Comparison of ENCODE assay signal across 17 cellular contexts in the genomic region with DNA sequence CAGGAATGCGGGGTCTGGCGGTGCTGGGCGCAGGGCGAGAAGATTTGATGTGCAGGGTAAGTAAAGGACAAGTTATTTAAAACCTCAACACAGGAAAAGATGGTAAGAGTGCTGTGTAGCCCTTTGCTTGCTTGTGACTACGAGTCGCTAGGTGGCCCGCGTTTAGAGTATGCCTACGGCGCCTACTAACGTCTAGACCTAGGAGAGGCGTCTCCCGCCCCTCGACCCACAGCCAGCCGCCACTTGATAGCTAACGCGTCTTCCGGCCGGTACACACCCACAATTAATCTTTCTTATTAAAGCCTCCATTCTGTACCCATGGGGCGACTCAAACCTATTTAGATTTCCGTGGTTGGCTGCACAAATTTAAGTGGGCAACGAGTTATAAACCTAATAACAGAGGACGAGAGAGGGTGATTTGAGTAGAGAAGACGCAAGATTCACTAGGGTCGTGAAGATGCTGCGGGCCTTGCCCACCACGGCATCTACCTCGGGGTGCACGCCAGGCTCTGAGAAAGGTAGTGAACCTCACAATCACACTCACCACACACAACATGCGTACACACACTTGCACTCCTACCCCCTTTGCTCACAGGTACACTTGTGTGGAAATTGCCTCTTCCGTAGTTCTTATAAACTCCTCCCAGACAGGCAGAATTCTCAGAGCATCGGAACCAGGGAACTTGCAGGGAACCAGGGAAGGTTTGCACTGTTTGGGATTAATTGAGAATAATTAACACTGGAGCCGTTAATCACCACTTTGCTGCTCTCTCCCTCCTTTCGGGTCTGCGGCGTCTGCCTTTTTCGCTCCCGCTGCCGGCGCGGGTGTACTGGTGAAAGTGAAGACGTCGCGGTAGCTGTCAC. TPM values are rescaled to one million over a fixed set of nuclear protein-coding genes. Genes with fewer than 3 reads are reported as not detected.
A peak's percentile ranks its signal among the peaks of the same experiment; 100 is the strongest.
DNase-seq lines count a peak whose midpoint lies in the region; ATAC-seq and TF ChIP-seq lines count a peak whose summit lies in the region.
"Had no signal": no experiment of that assay in that cellular context is flagged by ENCODE, and none has a peak within 500 bp of the region (broad histone marks: within the 10 kb centered on the region; RNA-seq: fewer than 3 reads in every experiment).

No MANE protein-coding gene starts in this region.

- H3K4me1 Mint-ChIP-seq in CD4-positive, CD25-positive, alpha-beta regulatory T cell, result peaks cover 2 to 18% (median 5%) of the 10 kb centered on the region in 4 donors

- no peak overlapping the region for H3K4me3 ChIP-seq in CD4-positive, CD25-positive, alpha-beta regulatory T cell (ENCODE audit: low read depth, low read length)
- H3K4me3 ChIP-seq in H7 (ENCODE audit: insufficient read depth, low read depth, low read length) (no peak overlapping the region), astrocyte of the spinal cord (ENCODE audit: low read depth, low read length) (peak overlapping the region; percentile 18)

- TF ChIP-seq CTCF in astrocyte of the spinal cord (IDR thresholded peaks at IDR 0.05; ENCODE audit: low read depth, low read length), result no peak

- peaks cover 65% of the 10 kb centered on the region for H3K27me3 ChIP-seq in CD4-positive, CD25-positive, alpha-beta regulatory T cell (ENCODE audit: control insufficient read depth, insufficient read depth, low read length)
- H3K27me3 ChIP-seq in H7 (ENCODE audit: control insufficient read depth, insufficient read depth, low read length), result peaks cover 38% of the 10 kb centered on the region; the same call in 1 of the 2 replicates

- peaks cover 2 to 47% (median 7%) of the 10 kb centered on the region in 7 donors for H3K9me3 Mint-ChIP-seq in CD4-positive, CD25-positive, alpha-beta regulatory T cell

- ATAC-seq in CD4-positive, CD25-positive, alpha-beta regulatory T cell (ENCODE audit: low read depth in 2 of 2), result no peak
- ATAC-seq in GM19452 (IDR thresholded peaks at IDR 0.05; ENCODE audit: unreplicated experiment), result no peak
- no peak for ATAC-seq in GM18909 (IDR thresholded peaks at IDR 0.05; ENCODE audit: poor library complexity, unreplicated experiment)
- ATAC-seq: activated T-cell treated with anti-CD3 and anti-CD28 coated beads, Interleukin-2, amount 50 U/mL, for 4 hours; gastrocnemius medialis; HepG2 had no signal

- H3K4me1 ChIP-seq in CD4-positive, CD25-positive, alpha-beta regulatory T cell (ENCODE audit: control insufficient read depth, insufficient read depth, low read length, poor library complexity, severe bottlenecking), result peaks cover 11% of the 10 kb centered on the region

- peak overlapping the region in 1 of 3 donors; percentile 30 for H3K27ac Mint-ChIP-seq in CD4-positive, CD25-positive, alpha-beta regulatory T cell

- H3K27ac ChIP-seq in CD4-positive, CD25-positive, alpha-beta regulatory T cell (ENCODE audit: insufficient read depth, low read length, poor library complexity, severe bottlenecking), result no peak overlapping the region
- H3K27ac ChIP-seq: gastrocnemius medialis had no signal

- peaks cover 100% of the 10 kb centered on the region for H3K27me3 Mint-ChIP-seq in CD4-positive, CD25-positive, alpha-beta regulatory T cell

- H3K4me3 Mint-ChIP-seq in CD4-positive, CD25-positive, alpha-beta regulatory T cell, result peak overlapping the region in 3 of 4 donors; percentile 1 to 38 (median 19)
- H3K4me3 Mint-ChIP-seq: activated T-cell treated with anti-CD3 and anti-CD28 coated beads, Interleukin-2, amount 50 U/mL, for 4 hours had no signal

- DNase-seq in CD4-positive, CD25-positive, alpha-beta regulatory T cell, result no peak
- DNase-seq in H7, result peak; percentile 61
- peak; percentile 48 for DNase-seq in astrocyte of the spinal cord (ENCODE audit: low read depth, low spot score)
- DNase-seq in left kidney (ENCODE audit: low read depth, low spot score), result peak; percentile 45
- DNase-seq in NK-92 (lab: John Stamatoyannopoulos, UW; ENCODE audit: unreplicated experiment), result no peak
- no peak for DNase-seq in iPS-NIHi11 (ENCODE audit: low spot score)
- DNase-seq: activated CD4-positive, CD25-positive, alpha-beta regulatory T cell; activated T-cell treated with anti-CD3 and anti-CD28 coated beads, Interleukin-2, amount 50 U/mL, for 4 hours; DMS 273 treated with DMSO at 0.1 percent for 48 hours; gastrocnemius medialis; HCEC 1CT; NCI-H2081; occipital lobe; small intestine had no signal

- in situ Hi-C loops in astrocyte of the spinal cord (cut with HindIII; ENCODE audit: low sequenced_read_pairs), result no loop called here

- H3K36me3 Mint-ChIP-seq in CD4-positive, CD25-positive, alpha-beta regulatory T cell, result peaks cover 4% of the 10 kb centered on the region

- peaks cover 8 to 31% of the 10 kb centered on the region in 2 experiments for H3K9me3 ChIP-seq in CD4-positive, CD25-positive, alpha-beta regulatory T cell (ENCODE audit: control insufficient read depth in 2 of 2, low read length in 2 of 2)
- H3K9me3 ChIP-seq: gastrocnemius medialis had no signal

- H3K36me3 ChIP-seq in CD4-positive, CD25-positive, alpha-beta regulatory T cell (ENCODE audit: control insufficient read depth, insufficient read depth, low read length), result no peaks in the 10 kb centered on the region
- peaks cover 1% of the 10 kb centered on the region; the same call in 1 of the 2 replicates for H3K36me3 ChIP-seq in H7 (replicated peaks; ENCODE audit: control insufficient read depth, insufficient read depth, low read length)
- H3K36me3 ChIP-seq: gastrocnemius medialis had no signal

RNA-seq across cellular contexts. Expression of a gene that starts 12.1 kb away (rescaled TPM):
- total RNA-seq in CD4-positive, CD25-positive, alpha-beta regulatory T cell, result not detected
- polyA plus RNA-seq in CD4-positive, CD25-positive, alpha-beta regulatory T cell, result not detected
- 233 and 264 TPM in 2 replicates for total RNA-seq in H7 (2014; rRNA removed; shearing (Covaris generic))
- total RNA-seq: HepG2 had no signal
- polyA plus RNA-seq: HepG2 had no signal

Comparison
In these comparisons a context has a peak if more than half of its experiments do, and no peak if none do; other contexts are left out.
1. DNase-seq: peak in H7 (single experiment), astrocyte of the spinal cord (single experiment) and left kidney (single experiment); none in CD4-positive, CD25-positive, alpha-beta regulatory T cell (0 of 3), NK-92 (single experiment) and iPS-NIHi11 (single experiment).
2. RNA of a gene that starts 12.1 kb away (total RNA-seq): 233 to 264 TPM in H7; not detected in CD4-positive, CD25-positive, alpha-beta regulatory T cell (single experiment); every median in the first group is over 100 times any median in the second.